9 cellular contexts compared by ENCODE assay signal in the genomic region with DNA sequence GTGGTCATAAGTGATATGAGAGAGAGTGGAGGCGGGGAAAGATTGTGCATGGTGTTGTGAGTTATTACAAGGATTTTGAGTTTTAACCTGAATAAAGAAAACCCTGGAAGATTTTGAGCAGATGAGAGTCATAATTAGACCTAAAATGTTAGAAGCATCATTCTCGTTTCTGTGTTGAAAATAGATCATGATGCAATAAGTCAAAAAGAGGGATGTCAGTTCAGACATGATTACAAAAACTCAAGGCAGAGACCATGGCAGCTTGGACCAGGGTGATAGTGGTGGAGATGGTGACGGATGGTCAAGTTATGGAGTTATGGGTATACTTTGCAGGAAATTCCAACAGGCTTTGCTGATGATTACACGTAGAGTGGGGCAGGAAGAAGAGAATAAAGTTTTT.
"Had no signal": no experiment of that assay in that cellular context is flagged by ENCODE, and none has a peak within 500 bp of the region (broad histone marks: within the 10 kb centered on the region; RNA-seq: fewer than 3 reads in every experiment).

No MANE protein-coding gene starts in this region.

- DNase-seq: GM23248, GOT3, H7, Karpas-422, KBM-7 had no signal

- H3K36me3 ChIP-seq: HAP-1 had no signal

- H3K4me1 Mint-ChIP-seq: IgD-negative memory B cell had no signal

- H3K4me3 Mint-ChIP-seq: IgD-negative memory B cell had no signal

- H3K9ac ChIP-seq: GM23248, KMS-11 had no signal

- H3K27ac ChIP-seq: GM23248, HL-60, KMS-11 had no signal

- H3K27ac Mint-ChIP-seq: IgD-negative memory B cell had no signal

- H3K4me2 ChIP-seq: KMS-11 had no signal

- H3K9me3 ChIP-seq: HAP-1 had no signal

- H3K4me3 ChIP-seq: GM23248, HAP-1 had no signal

- H2AFZ ChIP-seq: GM23248 had no signal

- H3K36me3 Mint-ChIP-seq: IgD-negative memory B cell had no signal
